ENCODE assay signal across 1 cellular context in the genomic region with DNA sequence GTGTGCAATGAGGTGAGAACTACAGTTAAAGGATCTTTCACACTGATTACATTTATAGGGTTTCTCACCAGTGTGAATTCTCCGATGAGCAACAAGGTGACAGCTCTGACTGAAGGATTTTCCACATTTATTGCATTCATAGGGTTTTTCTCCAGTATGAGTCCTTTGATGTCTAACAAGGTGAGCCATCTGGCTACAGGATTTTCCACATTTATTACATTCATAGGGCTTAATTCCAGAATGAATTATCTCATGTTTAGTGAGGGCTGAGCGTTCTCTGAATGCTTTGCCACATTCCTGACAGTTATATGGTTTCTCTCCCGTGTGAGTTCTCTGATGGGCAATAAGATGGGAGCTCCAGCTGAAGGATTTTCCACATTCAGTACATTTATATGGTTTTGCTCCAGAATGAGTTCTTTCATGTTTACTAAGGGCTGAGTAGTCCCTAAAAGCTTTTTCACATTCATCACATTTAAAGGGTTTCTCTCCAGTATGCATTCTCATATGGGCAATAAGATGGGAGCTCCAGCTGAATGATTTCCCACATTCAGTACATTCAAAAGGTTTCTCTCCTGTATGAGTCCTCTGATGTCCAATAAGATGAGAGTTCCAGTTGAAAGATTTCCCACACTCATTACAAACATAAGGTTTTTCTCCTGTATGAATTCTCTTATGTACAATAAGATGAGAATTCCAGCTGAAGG.
TF ChIP-seq lines count a peak whose summit lies in the region.

No MANE protein-coding gene starts in this region.

TF ChIP-seq in SK-N-SH treated with all-trans-retinoic acid at 6 μM for 48 hours, 23 proteins besides CTCF, POLR2A, EP300 and RAD21 (continued from another document):
- TF ChIP-seq TOX (CRISPR knock-in tag; IDR thresholded peaks at IDR 0.05; ENCODE audit: borderline replicate concordance) = no peak
TF ChIP-seq in SK-N-SH treated with all-trans-retinoic acid at 6 μM for 48 hours: peak in this region for 0.
